ENCODE assay signal across 1 cellular context in the genomic region with DNA sequence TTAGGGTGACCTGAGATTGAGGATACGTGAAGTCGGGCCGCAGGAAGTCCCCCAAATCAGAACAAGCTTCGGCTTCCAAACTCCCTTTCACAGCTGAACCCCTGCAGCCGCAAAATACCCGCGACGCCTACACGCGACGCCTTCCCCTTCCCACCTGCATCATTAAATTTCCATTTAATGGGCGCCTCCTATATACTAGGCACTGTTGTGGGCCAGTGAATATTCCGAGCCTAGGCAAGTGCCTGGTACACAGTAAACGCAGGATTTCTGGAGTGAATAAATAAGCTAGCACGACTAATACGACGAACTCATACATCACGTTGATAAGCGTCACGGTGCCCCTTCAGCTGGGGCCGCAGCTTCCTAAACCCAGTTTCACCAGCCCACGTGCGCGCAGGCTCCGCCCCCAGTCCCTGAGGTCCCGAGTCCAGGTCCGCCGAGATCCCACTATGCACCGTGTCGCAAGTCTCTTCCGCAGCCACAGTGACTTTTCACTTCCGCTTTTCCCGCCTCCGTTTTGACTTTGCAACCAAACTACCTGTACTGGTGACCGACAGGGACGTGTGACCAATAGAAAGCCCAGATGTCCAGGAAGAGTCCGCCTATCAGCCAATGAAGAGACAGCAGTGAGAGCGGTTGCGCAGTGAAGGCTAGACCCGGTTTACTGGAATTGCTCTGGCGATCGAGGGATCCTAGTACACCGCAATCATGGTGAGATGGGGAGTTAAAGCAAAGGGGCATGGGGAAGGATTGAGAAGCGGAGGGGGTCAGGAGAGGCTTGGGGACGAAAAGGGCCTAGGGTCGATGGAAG.
TF ChIP-seq lines count a peak whose summit lies in the region.

Gene PSMB3, plus strand, starts transcription at position 623 of the 811 bp plus-strand sequence. Its CDS starts 86 bp downstream, at position 709.

TF ChIP-seq in HepG2, 621 proteins besides CTCF, POLR2A, EP300 and RAD21 (continued from another document and continues in another):
- TF ChIP-seq, protein P1, sequence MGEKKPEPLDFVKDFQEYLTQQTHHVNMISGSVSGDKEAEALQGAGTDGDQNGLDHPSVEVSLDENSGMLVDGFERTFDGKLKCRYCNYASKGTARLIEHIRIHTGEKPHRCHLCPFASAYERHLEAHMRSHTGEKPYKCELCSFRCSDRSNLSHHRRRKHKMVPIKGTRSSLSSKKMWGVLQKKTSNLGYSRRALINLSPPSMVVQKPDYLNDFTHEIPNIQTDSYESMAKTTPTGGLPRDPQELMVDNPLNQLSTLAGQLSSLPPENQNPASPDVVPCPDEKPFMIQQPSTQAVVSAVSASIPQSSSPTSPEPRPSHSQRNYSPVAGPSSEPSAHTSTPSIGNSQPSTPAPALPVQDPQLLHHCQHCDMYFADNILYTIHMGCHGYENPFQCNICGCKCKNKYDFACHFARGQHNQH (CRISPR knock-in tag; IDR thresholded peaks at IDR 0.05), result peak; percentile 87
- TF ChIP-seq SATB2 (CRISPR knock-in tag; IDR thresholded peaks at IDR 0.05) (0 out of 2 replicates have a peak, but pooled peaks have one; percentile 52), ZNF747 (CRISPR knock-in tag; IDR thresholded peaks at IDR 0.05; ENCODE audit: borderline replicate concordance) (peak; percentile 76), ZNF280D (CRISPR knock-in tag; IDR thresholded peaks at IDR 0.05) (peak; percentile 18), ZNF605 (CRISPR knock-in tag; IDR thresholded peaks at IDR 0.05) (peak; percentile 6; the same call in 1 of the 2 replicates), FOXO1 (CRISPR knock-in tag; IDR thresholded peaks at IDR 0.05) (no peak), SMARCE1 (IDR thresholded peaks at IDR 0.05; ENCODE audit: borderline replicate concordance) (no peak), ZNF431 (CRISPR knock-in tag; IDR thresholded peaks at IDR 0.05; ENCODE audit: borderline replicate concordance, low read depth) (peak; percentile 73), ZNF510 (CRISPR knock-in tag; IDR thresholded peaks at IDR 0.05; ENCODE audit: low read depth) (peak; percentile 87), ZFP41 (CRISPR knock-in tag; IDR thresholded peaks at IDR 0.05; ENCODE audit: borderline replicate concordance) (no peak; the same call in 1 of the 2 replicates), KMT2B (CRISPR knock-in tag; IDR thresholded peaks at IDR 0.05) (peak; percentile 95), ZNF143 (CRISPR knock-in tag; IDR thresholded peaks at IDR 0.05) (peak; percentile 79), MIER3 (CRISPR knock-in tag; IDR thresholded peaks at IDR 0.05; ENCODE audit: borderline replicate concordance) (peak; percentile 80), MTF1 (CRISPR knock-in tag; IDR thresholded peaks at IDR 0.05) (no peak), SMAD1 (CRISPR knock-in tag; IDR thresholded peaks at IDR 0.05; ENCODE audit: borderline replicate concordance, low read depth) (no peak), ZNF570 (CRISPR knock-in tag; IDR thresholded peaks at IDR 0.05; ENCODE audit: borderline replicate concordance) (no peak), ZNF274 (CRISPR knock-in tag; IDR thresholded peaks at IDR 0.05) (peak; percentile 40; the same call in 1 of the 2 replicates), IRF9 (CRISPR knock-in tag; IDR thresholded peaks at IDR 0.05; ENCODE audit: borderline replicate concordance) (no peak; the same call in 1 of the 2 replicates), ZBTB38 (CRISPR knock-in tag; IDR thresholded peaks at IDR 0.05) (peak; percentile 86; the same call in 1 of the 2 replicates), ZBTB49 (CRISPR knock-in tag; IDR thresholded peaks at IDR 0.05; ENCODE audit: borderline replicate concordance) (no peak), HOXA7 (CRISPR knock-in tag; IDR thresholded peaks at IDR 0.05) (no peak), MIER2 (CRISPR knock-in tag; IDR thresholded peaks at IDR 0.05) (peak; percentile 42; the same call in 1 of the 2 replicates), CBFB (CRISPR knock-in tag; IDR thresholded peaks at IDR 0.05) (no peak), ZNF607 (CRISPR knock-in tag; IDR thresholded peaks at IDR 0.05; ENCODE audit: borderline replicate concordance) (peak; percentile 71; the same call in 1 of the 2 replicates), FOXJ3 (CRISPR knock-in tag; IDR thresholded peaks at IDR 0.05; ENCODE audit: borderline replicate concordance) (peak; percentile 70; the same call in 1 of the 2 replicates), IKZF1 (IDR thresholded peaks at IDR 0.05) (no peak), NCOA1 (CRISPR knock-in tag; IDR thresholded peaks at IDR 0.05) (peak; percentile 75; the same call in 1 of the 2 replicates), ZNF230 (CRISPR knock-in tag; IDR thresholded peaks at IDR 0.05) (peak; percentile 79; the same call in 1 of the 2 replicates), ATAD3A (CRISPR knock-in tag; IDR thresholded peaks at IDR 0.05) (no peak), KLF11 (CRISPR knock-in tag; IDR thresholded peaks at IDR 0.05) (peak; percentile 81), NFKBIZ (CRISPR knock-in tag; IDR thresholded peaks at IDR 0.05) (no peak; the same call in 1 of the 2 replicates), NFE2L1 (CRISPR knock-in tag; IDR thresholded peaks at IDR 0.05; ENCODE audit: borderline replicate concordance) (no peak; the same call in 1 of the 2 replicates), SPEN (CRISPR knock-in tag; IDR thresholded peaks at IDR 0.05; ENCODE audit: low read depth) (peak; percentile 95; the same call in 1 of the 2 replicates), MXD4 (CRISPR knock-in tag; IDR thresholded peaks at IDR 0.05) (peak; percentile 99), SRF (IDR thresholded peaks at IDR 0.05; ENCODE audit: low read depth, low read length) (peak; percentile 5; the same call in 1 of the 2 replicates), CENPX (CRISPR knock-in tag; IDR thresholded peaks at IDR 0.05) (no peak), ZNF652 (CRISPR knock-in tag; IDR thresholded peaks at IDR 0.05; ENCODE audit: borderline replicate concordance, low read depth) (no peak), ZFP36 (IDR thresholded peaks at IDR 0.05; ENCODE audit: borderline replicate concordance, low read depth, low read length, partially characterized antibody) (no peak), ARID2 (CRISPR knock-in tag; IDR thresholded peaks at IDR 0.05; ENCODE audit: borderline replicate concordance) (peak; percentile 89; the same call in 1 of the 2 replicates), PRPF4 (IDR thresholded peaks at IDR 0.05; ENCODE audit: low read depth, low read length, poor library complexity, severe bottlenecking) (no peak), CREB1 (IDR thresholded peaks at IDR 0.05) (peak; percentile 89), CREB1 (CRISPR knock-in tag; IDR thresholded peaks at IDR 0.05) (peak; percentile 97)
- TF ChIP-seq, protein P2, sequence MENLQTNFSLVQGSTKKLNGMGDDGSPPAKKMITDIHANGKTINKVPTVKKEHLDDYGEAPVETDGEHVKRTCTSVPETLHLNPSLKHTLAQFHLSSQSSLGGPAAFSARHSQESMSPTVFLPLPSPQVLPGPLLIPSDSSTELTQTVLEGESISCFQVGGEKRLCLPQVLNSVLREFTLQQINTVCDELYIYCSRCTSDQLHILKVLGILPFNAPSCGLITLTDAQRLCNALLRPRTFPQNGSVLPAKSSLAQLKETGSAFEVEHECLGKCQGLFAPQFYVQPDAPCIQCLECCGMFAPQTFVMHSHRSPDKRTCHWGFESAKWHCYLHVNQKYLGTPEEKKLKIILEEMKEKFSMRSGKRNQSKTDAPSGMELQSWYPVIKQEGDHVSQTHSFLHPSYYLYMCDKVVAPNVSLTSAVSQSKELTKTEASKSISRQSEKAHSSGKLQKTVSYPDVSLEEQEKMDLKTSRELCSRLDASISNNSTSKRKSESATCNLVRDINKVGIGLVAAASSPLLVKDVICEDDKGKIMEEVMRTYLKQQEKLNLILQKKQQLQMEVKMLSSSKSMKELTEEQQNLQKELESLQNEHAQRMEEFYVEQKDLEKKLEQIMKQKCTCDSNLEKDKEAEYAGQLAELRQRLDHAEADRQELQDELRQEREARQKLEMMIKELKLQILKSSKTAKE (CRISPR knock-in tag; IDR thresholded peaks at IDR 0.05; ENCODE audit: borderline replicate concordance), result no peak
- TF ChIP-seq, protein P3, sequence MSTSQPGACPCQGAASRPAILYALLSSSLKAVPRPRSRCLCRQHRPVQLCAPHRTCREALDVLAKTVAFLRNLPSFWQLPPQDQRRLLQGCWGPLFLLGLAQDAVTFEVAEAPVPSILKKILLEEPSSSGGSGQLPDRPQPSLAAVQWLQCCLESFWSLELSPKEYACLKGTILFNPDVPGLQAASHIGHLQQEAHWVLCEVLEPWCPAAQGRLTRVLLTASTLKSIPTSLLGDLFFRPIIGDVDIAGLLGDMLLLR (CRISPR knock-in tag; IDR thresholded peaks at IDR 0.05), result peak; percentile 90; the same call in 1 of the 2 replicates
- TF ChIP-seq, protein P4, sequence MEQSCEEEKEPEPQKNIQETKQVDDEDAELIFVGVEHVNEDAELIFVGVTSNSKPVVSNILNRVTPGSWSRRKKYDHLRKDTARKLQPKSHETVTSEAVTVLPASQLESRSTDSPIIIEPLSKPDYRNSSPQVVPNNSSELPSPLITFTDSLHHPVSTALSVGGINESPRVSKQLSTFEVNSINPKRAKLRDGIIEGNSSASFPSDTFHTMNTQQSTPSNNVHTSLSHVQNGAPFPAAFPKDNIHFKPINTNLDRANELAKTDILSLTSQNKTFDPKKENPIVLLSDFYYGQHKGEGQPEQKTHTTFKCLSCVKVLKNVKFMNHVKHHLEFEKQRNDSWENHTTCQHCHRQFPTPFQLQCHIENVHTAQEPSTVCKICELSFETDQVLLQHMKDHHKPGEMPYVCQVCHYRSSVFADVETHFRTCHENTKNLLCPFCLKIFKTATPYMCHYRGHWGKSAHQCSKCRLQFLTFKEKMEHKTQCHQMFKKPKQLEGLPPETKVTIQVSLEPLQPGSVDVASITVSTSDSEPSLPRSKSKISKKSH (CRISPR knock-in tag; IDR thresholded peaks at IDR 0.05; ENCODE audit: borderline replicate concordance), result peak; percentile 12; the same call in 1 of the 2 replicates
- TF ChIP-seq, protein P5, sequence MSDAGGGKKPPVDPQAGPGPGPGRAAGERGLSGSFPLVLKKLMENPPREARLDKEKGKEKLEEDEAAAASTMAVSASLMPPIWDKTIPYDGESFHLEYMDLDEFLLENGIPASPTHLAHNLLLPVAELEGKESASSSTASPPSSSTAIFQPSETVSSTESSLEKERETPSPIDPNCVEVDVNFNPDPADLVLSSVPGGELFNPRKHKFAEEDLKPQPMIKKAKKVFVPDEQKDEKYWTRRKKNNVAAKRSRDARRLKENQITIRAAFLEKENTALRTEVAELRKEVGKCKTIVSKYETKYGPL (CRISPR knock-in tag; IDR thresholded peaks at IDR 0.05), result no peak
- TF ChIP-seq, protein P6, sequence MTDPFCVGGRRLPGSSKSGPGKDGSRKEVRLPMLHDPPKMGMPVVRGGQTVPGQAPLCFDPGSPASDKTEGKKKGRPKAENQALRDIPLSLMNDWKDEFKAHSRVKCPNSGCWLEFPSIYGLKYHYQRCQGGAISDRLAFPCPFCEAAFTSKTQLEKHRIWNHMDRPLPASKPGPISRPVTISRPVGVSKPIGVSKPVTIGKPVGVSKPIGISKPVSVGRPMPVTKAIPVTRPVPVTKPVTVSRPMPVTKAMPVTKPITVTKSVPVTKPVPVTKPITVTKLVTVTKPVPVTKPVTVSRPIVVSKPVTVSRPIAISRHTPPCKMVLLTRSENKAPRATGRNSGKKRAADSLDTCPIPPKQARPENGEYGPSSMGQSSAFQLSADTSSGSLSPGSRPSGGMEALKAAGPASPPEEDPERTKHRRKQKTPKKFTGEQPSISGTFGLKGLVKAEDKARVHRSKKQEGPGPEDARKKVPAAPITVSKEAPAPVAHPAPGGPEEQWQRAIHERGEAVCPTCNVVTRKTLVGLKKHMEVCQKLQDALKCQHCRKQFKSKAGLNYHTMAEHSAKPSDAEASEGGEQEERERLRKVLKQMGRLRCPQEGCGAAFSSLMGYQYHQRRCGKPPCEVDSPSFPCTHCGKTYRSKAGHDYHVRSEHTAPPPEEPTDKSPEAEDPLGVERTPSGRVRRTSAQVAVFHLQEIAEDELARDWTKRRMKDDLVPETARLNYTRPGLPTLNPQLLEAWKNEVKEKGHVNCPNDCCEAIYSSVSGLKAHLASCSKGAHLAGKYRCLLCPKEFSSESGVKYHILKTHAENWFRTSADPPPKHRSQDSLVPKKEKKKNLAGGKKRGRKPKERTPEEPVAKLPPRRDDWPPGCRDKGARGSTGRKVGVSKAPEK (CRISPR knock-in tag; IDR thresholded peaks at IDR 0.05; ENCODE audit: borderline replicate concordance), result no peak
